Comparison of ENCODE assay signal across 1 cellular context in genomic region chr16:66881560-66881959, GRCh38.
TF ChIP-seq lines count a peak whose summit lies in the region.

No MANE protein-coding gene starts in this region.

TF ChIP-seq in GM23338, 12 proteins besides CTCF, POLR2A, EP300 and RAD21 (continued from another document):
- TF ChIP-seq ZNF462 (CRISPR knock-in tag; IDR thresholded peaks at IDR 0.05) (no peak), EZH2phosphoT487 (IDR thresholded peaks at IDR 0.05; ENCODE audit: unreplicated experiment) (no peak), EZH2 (IDR thresholded peaks at IDR 0.05; ENCODE audit: low read depth, unreplicated experiment) (no peak), REST (IDR thresholded peaks at IDR 0.05; ENCODE audit: unreplicated experiment) (no peak), JUNB (IDR thresholded peaks at IDR 0.05; ENCODE audit: unreplicated experiment) (no peak)
